In genomic region chr2:95992102-95992501, GRCh38 we compare ENCODE assay signal across 8 cellular contexts. TPM values are rescaled to one million over a fixed set of nuclear protein-coding genes. Genes with fewer than 3 reads are reported as not detected.
DNase-seq lines count a peak whose midpoint lies in the region; ATAC-seq and TF ChIP-seq lines count a peak whose summit lies in the region.
"Not testable (repeated sequence)": the region's sequence is repeated elsewhere in the genome, so short reads cannot be mapped to it uniquely, and the experiment has no call there.

No MANE protein-coding gene starts in this region.

- TF ChIP-seq POLR2A in erythroblast (IDR thresholded peaks at IDR 0.05; ENCODE audit: low read length): peak; percentile 60

- H3K9ac ChIP-seq in BLaER1: peak overlapping the region; percentile 80

- H3K4me3 Mint-ChIP-seq in memory B cell: peak overlapping the region; percentile 95

- H3K27ac Mint-ChIP-seq in memory B cell: peak overlapping the region; percentile 97

- not testable (repeated sequence) for H3K9me2 ChIP-seq in OCI-LY7 (ENCODE audit: insufficient read depth, low read length)

- H3K9me3 Mint-ChIP-seq in memory B cell: not testable (repeated sequence)

- not testable (repeated sequence) for BruUV-seq in OCI-LY7 (replicated peaks; lab: Mats Ljungman, UMichigan)

- TF ChIP-seq CTCF in OCI-LY7 (conservative IDR thresholded peaks at IDR 0.05; ENCODE audit: low read length): not testable (repeated sequence)

- peak overlapping the region; percentile 73 for H3K4me3 ChIP-seq in BLaER1
- peak overlapping the region; percentile 73 for H3K4me3 ChIP-seq in OCI-LY7 (ENCODE audit: low read depth, low read length, poor library complexity, severe bottlenecking)

- intact Hi-C loops in OCI-LY7 (cut with micrococcal nuclease; ENCODE audit: unreplicated experiment): loop anchor here (2.0 kb wide), 2 partner anchors 125 to 183 kb away; partner anchors contain the start of gene ADRA2B

- not testable (repeated sequence) for H3K9me3 ChIP-seq in BLaER1; OCI-LY7 (ENCODE audit: low read length)

- peaks cover 11% of the 10 kb centered on the region for H3K27me3 Mint-ChIP-seq in memory B cell

- peak overlapping the region; percentile 99; the same call in 1 of the 2 replicates for H2AFZ ChIP-seq in OCI-LY7 (ENCODE audit: low read length)

- not testable (repeated sequence) for H3K4me1 Mint-ChIP-seq in memory B cell

- ATAC-seq in GM19455 (IDR thresholded peaks at IDR 0.05; ENCODE audit: unreplicated experiment) (peak; percentile 45), HG03025 (IDR thresholded peaks at IDR 0.05; ENCODE audit: low FRiP score, unreplicated experiment) (peak; percentile 46), memory B cell (ENCODE audit: low read depth) (peak; percentile 41)

- not testable (repeated sequence) for H3K4me1 ChIP-seq in BLaER1; OCI-LY7 (ENCODE audit: insufficient read depth, low read length, poor library complexity, severe bottlenecking)

- CTCF ChIA-PET in OCI-LY7 (lab: Charles Lee; ENCODE audit: unreplicated experiment): interaction anchor here (0.6 to 1.1 kb wide), 4 partner anchors 18 to 273 kb away, joined by 3 to 4 read pairs (median 3); no protein-coding TSS in a partner anchor

- H3K36me3 ChIP-seq in BLaER1; OCI-LY7 (ENCODE audit: insufficient read depth, low read length): not testable (repeated sequence)

- H3K4me2 ChIP-seq in BLaER1: peak overlapping the region; percentile 92
- peak overlapping the region; percentile 100 for H3K4me2 ChIP-seq in OCI-LY7 (ENCODE audit: low read length)

- POLR2A ChIA-PET in OCI-LY7 (lab: Charles Lee): not testable (repeated sequence)

- not testable (repeated sequence) for H3K27me3 ChIP-seq in BLaER1

- H3K79me2 ChIP-seq in OCI-LY7 (ENCODE audit: insufficient read depth, low read depth, low read length): peaks cover 13% of the 10 kb centered on the region

- H3K27ac ChIP-seq in BLaER1 (peak overlapping the region; percentile 78), OCI-LY7 (ENCODE audit: low read depth, low read length, poor library complexity, severe bottlenecking) (peak overlapping the region; percentile 87)

- DNase-seq in OCI-LY7 (ENCODE audit: low spot score); erythroblast (lab: John Stamatoyannopoulos, UW); memory B cell (ENCODE audit: low spot score in 2 of 2): not testable (repeated sequence)
- DNase-seq in activated gamma-delta T cell treated with Interleukin-2 at 50 U/mL for 16 hours: peak; percentile 18
- peak; percentile 15 to 16 for DNase-seq in stimulated activated CD4-positive, alpha-beta T cell treated with anti-CD3 and anti-CD28 coated beads, Interleukin-4, amount 100 ng/mL, for 4 hours

- not testable (repeated sequence) for H3K36me3 Mint-ChIP-seq in memory B cell

- not testable (repeated sequence) for H4K20me1 ChIP-seq in BLaER1; OCI-LY7 (ENCODE audit: insufficient read depth, low read length)

RNA-seq across cellular contexts. Expression of gene ANKRD36C, which starts 0.5 kb away (rescaled TPM):
- total RNA-seq in OCI-LY7 (2014; rRNA removed; shearing (Covaris generic)): 99.2 and 112 TPM in 2 replicates
- total RNA-seq in OCI-LY7 (2022): 87.8 and 93.4 TPM in 2 replicates

RNA-seq across cellular contexts. Expression of gene GPAT2, which starts 42.6 kb away (rescaled TPM):
- not detected in 2 replicates for total RNA-seq in OCI-LY7 (2014; rRNA removed; shearing (Covaris generic))
- total RNA-seq in OCI-LY7 (2022): not detected in 2 replicates
